In genomic region chr2:127873707-127874303, GRCh38 we compare ENCODE assay signal across 31 cellular contexts. TPM values are rescaled to one million over a fixed set of nuclear protein-coding genes. Genes with fewer than 3 reads are reported as not detected.
A peak's percentile ranks its signal among the peaks of the same experiment; 100 is the strongest.
DNase-seq lines count a peak whose midpoint lies in the region; ATAC-seq and TF ChIP-seq lines count a peak whose summit lies in the region.
"Had no signal": no experiment of that assay in that cellular context is flagged by ENCODE, and none has a peak within 500 bp of the region (broad histone marks: within the 10 kb centered on the region; RNA-seq: fewer than 3 reads in every experiment).

No MANE protein-coding gene starts in this region.

- peaks cover 27 to 45% (median 38%) of the 10 kb centered on the region in 4 donors for H3K4me1 Mint-ChIP-seq in CD4-positive, alpha-beta memory T cell
- H3K4me1 Mint-ChIP-seq in neural crest cell (peaks cover 25% of the 10 kb centered on the region), immature natural killer cell (peaks cover 24 to 37% of the 10 kb centered on the region in 2 donors)

- no peak overlapping the region for H3K4me3 ChIP-seq in BLaER1 treated with 17β-estradiol and CSF1 and Interleukin-3, amounts not matched to agents 10 nM and 100 nM
- H3K4me3 ChIP-seq in CD4-positive, alpha-beta memory T cell (ENCODE audit: low read length in 2 of 2): no peak overlapping the region
- H3K4me3 ChIP-seq in heart left ventricle (no peak overlapping the region), thyroid gland (replicated peaks in 1 of 3) (no peak overlapping the region)
- H3K4me3 ChIP-seq: adrenal gland, hepatocyte, PC-9, sigmoid colon had no signal

- TF ChIP-seq CTCF in heart left ventricle (IDR thresholded peaks at IDR 0.05) (no peak), neural crest cell (conservative IDR thresholded peaks at IDR 0.05) (no peak), thyroid gland (IDR thresholded peaks at IDR 0.05) (no peak)

- CTCF ChIA-PET in CD4-positive, alpha-beta memory T cell (lab: Charles Lee; ENCODE audit: partially characterized antibody): no interaction called here

- H3K9ac ChIP-seq in BLaER1 treated with 17β-estradiol and CSF1 and Interleukin-3, amounts not matched to agents 10 nM and 100 nM: no peak overlapping the region

- peaks cover 41 to 47% (median 42%) of the 10 kb centered on the region in 10 experiments for H3K4me1 ChIP-seq in BLaER1 treated with 17β-estradiol and CSF1 and Interleukin-3, amounts not matched to agents 10 nM and 100 nM
- peaks cover 10% of the 10 kb centered on the region for H3K4me1 ChIP-seq in CD4-positive, alpha-beta memory T cell (ENCODE audit: insufficient read depth, low read length)
- H3K4me1 ChIP-seq in heart left ventricle: peaks cover 0 to 31% (median 17%) of the 10 kb centered on the region in 12 donors
- no peaks in the 10 kb centered on the region for H3K4me1 ChIP-seq in thyroid gland

- H3K27ac Mint-ChIP-seq in CD4-positive, alpha-beta memory T cell: peak overlapping the region in 6 of 7 donors; percentile 4 to 92 (median 58)
- peak overlapping the region; percentile 72 for H3K27ac Mint-ChIP-seq in neural crest cell (ENCODE audit: unreplicated experiment)
- peak overlapping the region in 3 of 6 donors; percentile 11 to 62 (median 17) for H3K27ac Mint-ChIP-seq in immature natural killer cell

- H3K9me3 Mint-ChIP-seq in CD4-positive, alpha-beta memory T cell: no peaks in the 10 kb centered on the region
- H3K9me3 Mint-ChIP-seq in neural crest cell (no peaks in the 10 kb centered on the region), immature natural killer cell (no peaks in the 10 kb centered on the region)
- H3K9me3 Mint-ChIP-seq: activated CD8-positive, alpha-beta T cell treated with anti-CD3 and anti-CD28 coated beads for 36 hours; IgD-negative memory B cell; memory B cell had no signal

- no peak for DNase-seq in CD4-positive, alpha-beta memory T cell
- DNase-seq in heart left ventricle (no peak), neural crest cell (ENCODE audit: low read depth, low spot score) (no peak), pons (ENCODE audit: low spot score) (no peak), thyroid gland (no peak), immature natural killer cell (no peak)
- DNase-seq: activated CD8-positive, alpha-beta T cell treated with anti-CD3 and anti-CD28 coated beads for 36 hours; activated gamma-delta T cell; C1 segment of cervical spinal cord; Calu3; dermis blood vessel endothelial cell; DMS79 treated with DMSO at 0.1 percent for 48 hours; GF-D8; MV-4-11; NCI-H1436; NCI-H2081 treated with DMSO at 0.1 percent for 48 hours; NCI-H2227 treated with DMSO at 0.1 percent for 48 hours; NCI-H69; PC-9; sigmoid colon; stimulated activated CD4-positive, alpha-beta T cell treated with anti-CD3 and anti-CD28 coated beads, Interleukin-4, amount 100 ng/mL, for 24 hours; T-helper 17 cell; trophoblast cell had no signal

- TF ChIP-seq POLR2A in heart left ventricle (IDR thresholded peaks at IDR 0.05) (no peak), thyroid gland (IDR thresholded peaks at IDR 0.05) (no peak)

- H3K4me2 ChIP-seq in BLaER1 treated with 17β-estradiol and CSF1 and Interleukin-3, amounts not matched to agents 10 nM and 100 nM: peak overlapping the region in 9 of 11 experiments; percentile 51 to 73 (median 58); a peak in 16 of 22 replicates
- H3K4me2 ChIP-seq: hepatocyte, PC-9 had no signal

- no peaks in the 10 kb centered on the region for H3K27me3 ChIP-seq in BLaER1 treated with 17β-estradiol and CSF1 and Interleukin-3, amounts not matched to agents 10 nM and 100 nM
- H3K27me3 ChIP-seq in CD4-positive, alpha-beta memory T cell (ENCODE audit: insufficient read depth, low read length): no peaks in the 10 kb centered on the region
- H3K27me3 ChIP-seq in heart left ventricle: no peaks in the 10 kb centered on the region
- H3K27me3 ChIP-seq in thyroid gland: no peaks in the 10 kb centered on the region
- H3K27me3 ChIP-seq: adrenal gland, hepatocyte, sigmoid colon had no signal

- peaks cover 37 to 57% of the 10 kb centered on the region in 2 donors for H3K36me3 Mint-ChIP-seq in CD4-positive, alpha-beta memory T cell
- H3K36me3 Mint-ChIP-seq in neural crest cell (ENCODE audit: low read depth): peaks cover 16% of the 10 kb centered on the region
- H3K36me3 Mint-ChIP-seq in immature natural killer cell: peaks cover 10 to 26% (median 15%) of the 10 kb centered on the region in 3 donors

- WGBS in heart left ventricle, 4 donors: 47 to 55% (median 53%) methylated on average over 13 to 14 of the region's 14 CpGs
- WGBS in thyroid gland, 2 donors: 74 to 88% methylated on average over 14 of the region's 14 CpGs

- peaks cover 63 to 83% (median 72%) of the 10 kb centered on the region in 11 experiments for H3K36me3 ChIP-seq in BLaER1 treated with 17β-estradiol and CSF1 and Interleukin-3, amounts not matched to agents 10 nM and 100 nM
- peaks cover 34% of the 10 kb centered on the region for H3K36me3 ChIP-seq in CD4-positive, alpha-beta memory T cell (ENCODE audit: insufficient read depth, low read length)
- peaks cover 0 to 61% (median 49%) of the 10 kb centered on the region in 9 donors for H3K36me3 ChIP-seq in heart left ventricle
- H3K36me3 ChIP-seq in thyroid gland: peaks cover 15 to 27% of the 10 kb centered on the region in 2 donors

- peak overlapping the region in 1 of 11 experiments; percentile 54; a peak in 1 of 22 replicates for H3K27ac ChIP-seq in BLaER1 treated with 17β-estradiol and CSF1 and Interleukin-3, amounts not matched to agents 10 nM and 100 nM
- no peak overlapping the region for H3K27ac ChIP-seq in CD4-positive, alpha-beta memory T cell (ENCODE audit: low read depth, low read length)
- peak overlapping the region in 2 of 12 donors; percentile 35 to 40 for H3K27ac ChIP-seq in heart left ventricle
- H3K27ac ChIP-seq in thyroid gland: no peak overlapping the region
- H3K27ac ChIP-seq: hepatocyte, PC-9, sigmoid colon had no signal

- POLR2A ChIA-PET in CD4-positive, alpha-beta memory T cell (lab: Charles Lee; ENCODE audit: partially characterized antibody): no interaction called here

- peak; percentile 33 to 73 (median 63) for ATAC-seq in heart left ventricle
- ATAC-seq: HCT116, SK-N-SH treated with all-trans-retinoic acid at 6 μM for 48 hours, T-helper 17 cell had no signal

- no peaks in the 10 kb centered on the region for H3K27me3 Mint-ChIP-seq in CD4-positive, alpha-beta memory T cell
- H3K27me3 Mint-ChIP-seq in neural crest cell (ENCODE audit: low read depth): no peaks in the 10 kb centered on the region
- H3K27me3 Mint-ChIP-seq in immature natural killer cell (ENCODE audit: low read depth in 3 of 3): peaks cover 0 to 4% (median 0%) of the 10 kb centered on the region in 3 donors
- H3K27me3 Mint-ChIP-seq: activated CD8-positive, alpha-beta T cell treated with anti-CD3 and anti-CD28 coated beads for 36 hours; IgD-negative memory B cell; memory B cell; progenitor cell of endocrine pancreas; T-helper 17 cell had no signal

- peaks cover 78 to 100% (median 95%) of the 10 kb centered on the region in 11 experiments for H4K20me1 ChIP-seq in BLaER1 treated with 17β-estradiol and CSF1 and Interleukin-3, amounts not matched to agents 10 nM and 100 nM

- intact Hi-C loops in CD4-positive, alpha-beta memory T cell (cut with micrococcal nuclease): no loop called here
- intact Hi-C loops in heart left ventricle (cut with DNase I): no loop called here
- intact Hi-C loops in thyroid gland (cut with DNase I): loop anchor here (10.0 kb wide), 1 partner anchor 81 kb away; no protein-coding TSS in a partner anchor

- H3K4me3 Mint-ChIP-seq in CD4-positive, alpha-beta memory T cell: no peak overlapping the region
- H3K4me3 Mint-ChIP-seq in neural crest cell (no peak overlapping the region), immature natural killer cell (no peak overlapping the region)
- H3K4me3 Mint-ChIP-seq: activated CD8-positive, alpha-beta T cell treated with anti-CD3 and anti-CD28 coated beads for 36 hours; IgD-negative memory B cell; memory B cell; T-helper 17 cell had no signal

- H3K9me3 ChIP-seq in BLaER1 treated with 17β-estradiol and CSF1 and Interleukin-3, amounts not matched to agents 10 nM and 100 nM (replicated peaks in 1 of 11): no peaks in the 10 kb centered on the region
- H3K9me3 ChIP-seq in CD4-positive, alpha-beta memory T cell (ENCODE audit: control insufficient read depth in 1 of 2, low read length in 2 of 2): no peaks in the 10 kb centered on the region
- H3K9me3 ChIP-seq in heart left ventricle: no peaks in the 10 kb centered on the region
- H3K9me3 ChIP-seq in thyroid gland: no peaks in the 10 kb centered on the region
- H3K9me3 ChIP-seq: adrenal gland, sigmoid colon had no signal

RNA-seq across cellular contexts. Expression of gene AMMECR1L, which starts 12.0 kb away (rescaled TPM):
- total RNA-seq in CD4-positive, alpha-beta memory T cell: 10 to 100 TPM; 17.4 to 18.7 TPM
- 1 to 10 TPM; 3.3 to 9.9 TPM for polyA plus RNA-seq in CD4-positive, alpha-beta memory T cell
- 10 to 100 TPM in 7 of 9 donors, 1 to 10 TPM in 2; 9.4 to 12.7 (median 10.2) TPM for total RNA-seq in heart left ventricle
- polyA plus RNA-seq in heart left ventricle: 10 to 100 TPM in 1 of 2 donors, 1 to 10 TPM in 1; 4.0 to 12.6 TPM
- 25.3 and 27.0 TPM in 2 replicates for total RNA-seq in neural crest cell
- 10 to 100 TPM; 10.3 to 13.4 (median 11.5) TPM for total RNA-seq in thyroid gland
- polyA plus RNA-seq in immature natural killer cell: 1 to 10 TPM; 2.7 to 7.8 (median 4.2) TPM

RNA-seq across cellular contexts. Expression of gene POLR2D, which starts 15.8 kb away (rescaled TPM):
- total RNA-seq in CD4-positive, alpha-beta memory T cell: 10 to 100 TPM; 29.4 to 30.7 TPM
- polyA plus RNA-seq in CD4-positive, alpha-beta memory T cell: 10 to 100 TPM; 33.1 to 44.9 TPM
- total RNA-seq in heart left ventricle (10 to 100 TPM; 10.9 to 24.1 (median 21.4) TPM), neural crest cell (83.1 and 84.5 TPM in 2 replicates), thyroid gland (10 to 100 TPM in 3 of 4 donors, 1 to 10 TPM in 1; 8.6 to 11.4 (median 10.7) TPM)
- polyA plus RNA-seq in heart left ventricle (10 to 100 TPM in 1 of 2 donors, 1 to 10 TPM in 1; 8.5 to 25.5 TPM), immature natural killer cell (10 to 100 TPM; 35.8 to 41.3 (median 35.9) TPM)
